In genomic region chr3:197364410-197365071, GRCh38 we compare ENCODE assay signal across 12 cellular contexts.
DNase-seq lines count a peak whose midpoint lies in the region; ATAC-seq, FAIRE-seq and TF ChIP-seq lines count a peak whose summit lies in the region.
"Had no signal": no experiment of that assay in that cellular context is flagged by ENCODE, and none has a peak within 500 bp of the region (broad histone marks: within the 10 kb centered on the region; RNA-seq: fewer than 3 reads in every experiment).

No MANE protein-coding gene starts in this region.

- peaks cover 6% of the 10 kb centered on the region for H3K27me3 Mint-ChIP-seq in nephron (ENCODE audit: low read depth)
- H3K27me3 Mint-ChIP-seq in effector memory CD8-positive, alpha-beta T cell = peaks cover 33 to 80% of the 10 kb centered on the region in 2 donors

- peak; percentile 40 for FAIRE-seq in bronchial epithelial cell (lab: Jason Lieb, UNC)
- FAIRE-seq: islet of Langerhans had no signal

- no peak overlapping the region for H3K27ac ChIP-seq in GM23248
- H3K27ac ChIP-seq: suprapubic skin had no signal

- 77 to 78% methylated on average over 9 of the region's 9 CpGs for WGBS in GM23248 (ENCODE audit: low coverage in 1 of 2, low lambda C conversion rate in 2 of 2, missing lambda C conversion rate in 2 of 2), 2 experiments

- peaks cover 5% of the 10 kb centered on the region; the same call in 1 of the 2 replicates for H3F3A ChIP-seq in GM23248 (ENCODE audit: insufficient read depth)

- no peak for TF ChIP-seq CTCF in bronchial epithelial cell (IDR thresholded peaks at IDR 0.05; ENCODE audit: insufficient read depth, low read length, severe bottlenecking)
- TF ChIP-seq CTCF in nephron (IDR thresholded peaks at IDR 0.05; ENCODE audit: unreplicated experiment in 3 of 3) = no peak

- peak; percentile 30 for DNase-seq in GM23248
- peak; percentile 48 for DNase-seq in NCI-H1694 treated with DMSO at 0.1 percent for 48 hours (lab: John Stamatoyannopoulos, UW)
- peak; percentile 70 for DNase-seq in bronchial epithelial cell (ENCODE audit: low read depth)
- DNase-seq in effector memory CD8-positive, alpha-beta T cell = no peak
- DNase-seq: CD4-positive, CD25-positive, alpha-beta regulatory T cell; naive thymus-derived CD4-positive, alpha-beta T cell had no signal

- no peak overlapping the region for H3K4me3 Mint-ChIP-seq in nephron
- H3K4me3 Mint-ChIP-seq in effector memory CD8-positive, alpha-beta T cell = no peak overlapping the region
- H3K4me3 Mint-ChIP-seq: CD4-positive, CD25-positive, alpha-beta regulatory T cell; naive thymus-derived CD4-positive, alpha-beta T cell had no signal

- H3K9ac ChIP-seq in GM23248 = no peak overlapping the region

- H3K27ac Mint-ChIP-seq in nephron = peak overlapping the region in 2 of 3 experiments; percentile 26 to 61
- no peak overlapping the region for H3K27ac Mint-ChIP-seq in effector memory CD8-positive, alpha-beta T cell
- H3K27ac Mint-ChIP-seq: CD4-positive, CD25-positive, alpha-beta regulatory T cell; naive thymus-derived CD4-positive, alpha-beta T cell had no signal

- H3K27me3 ChIP-seq in GM23248 (replicated peaks; ENCODE audit: insufficient read depth) (peaks cover 11% of the 10 kb centered on the region; the same call in 1 of the 2 replicates), bronchial epithelial cell (ENCODE audit: control insufficient read depth, insufficient read depth, low read length) (no peaks in the 10 kb centered on the region)
- H3K27me3 ChIP-seq: suprapubic skin had no signal

- in situ Hi-C loops in GM23248 (cut with MboI) = no loop called here

- peaks cover 59% of the 10 kb centered on the region for H3K4me1 Mint-ChIP-seq in nephron
- peaks cover 0 to 2% of the 10 kb centered on the region in 2 donors for H3K4me1 Mint-ChIP-seq in effector memory CD8-positive, alpha-beta T cell (ENCODE audit: low read depth in 2 of 2)
- H3K4me1 Mint-ChIP-seq: CD4-positive, CD25-positive, alpha-beta regulatory T cell; naive thymus-derived CD4-positive, alpha-beta T cell had no signal

- no peaks in the 10 kb centered on the region for H3K79me2 ChIP-seq in GM23248 (ENCODE audit: insufficient read depth)

- no peaks in the 10 kb centered on the region for H4K20me1 ChIP-seq in GM23248 (ENCODE audit: insufficient read depth)

- H3K4me2 ChIP-seq in GM23248 (ENCODE audit: unreplicated experiment) = no peak overlapping the region

- no peaks in the 10 kb centered on the region for H3K9me2 ChIP-seq in GM23248 (ENCODE audit: insufficient read depth)

- no peak overlapping the region for H2AFZ ChIP-seq in GM23248

- H3K36me3 Mint-ChIP-seq in nephron (ENCODE audit: low read depth) = peaks cover 10% of the 10 kb centered on the region
- H3K36me3 Mint-ChIP-seq in effector memory CD8-positive, alpha-beta T cell (ENCODE audit: insufficient read depth) = no peaks in the 10 kb centered on the region
- H3K36me3 Mint-ChIP-seq: CD4-positive, CD25-positive, alpha-beta regulatory T cell had no signal

- H3K4me3 ChIP-seq in GM23248 = no peak overlapping the region
- no peak overlapping the region for H3K4me3 ChIP-seq in bronchial epithelial cell (ENCODE audit: low read depth, low read length)
- H3K4me3 ChIP-seq: suprapubic skin had no signal

- H3K9me3 ChIP-seq in GM23248 (ENCODE audit: low read depth) = no peaks in the 10 kb centered on the region
- H3K9me3 ChIP-seq: suprapubic skin had no signal

- no peak for ATAC-seq in HG02852 (IDR thresholded peaks at IDR 0.05; ENCODE audit: unreplicated experiment)
- ATAC-seq in effector memory CD8-positive, alpha-beta T cell (replicated peaks) = no peak
- ATAC-seq in GM18519 (IDR thresholded peaks at IDR 0.05; ENCODE audit: low FRiP score, unreplicated experiment) = no peak
- ATAC-seq: activated CD4-positive, CD25-positive, alpha-beta regulatory T cell treated with anti-CD3 and anti-CD28 coated beads, Interleukin-2, amount 50 U/mL, for 24 hours; naive thymus-derived CD4-positive, alpha-beta T cell had no signal

- H3K4me1 ChIP-seq in GM23248 (ENCODE audit: insufficient read depth) = peaks cover 11% of the 10 kb centered on the region

- H3K36me3 ChIP-seq in GM23248 (ENCODE audit: low read depth) (no peaks in the 10 kb centered on the region), bronchial epithelial cell (ENCODE audit: control insufficient read depth, insufficient read depth, low read length) (no peaks in the 10 kb centered on the region)
- H3K36me3 ChIP-seq: suprapubic skin had no signal

- peaks cover 14% of the 10 kb centered on the region for H3K9me3 Mint-ChIP-seq in nephron
- peaks cover 12 to 14% of the 10 kb centered on the region in 2 donors for H3K9me3 Mint-ChIP-seq in effector memory CD8-positive, alpha-beta T cell

Comparison
In these comparisons a context has a peak if more than half of its experiments do, and no peak if none do; other contexts are left out.
1. DNase-seq: peak in GM23248 (single experiment), NCI-H1694 treated with DMSO at 0.1 percent for 48 hours (single experiment) and bronchial epithelial cell (single experiment); none in effector memory CD8-positive, alpha-beta T cell (0 of 3).
2. H3K27ac Mint-ChIP-seq: peak in nephron (2 of 3); none in effector memory CD8-positive, alpha-beta T cell (0 of 2).